In genomic region chr19:55654833-55655647, GRCh38 we compare ENCODE assay signal across 1 cellular context.
TF ChIP-seq lines count a peak whose summit lies in the region.

U2AF2 (plus strand) TSS chr19:55655035; CDS start chr19:55655105, 70 bp downstream.

TF ChIP-seq in K562, 482 proteins besides CTCF, POLR2A, EP300 and RAD21 (continued from another document and continues in another):
- TF ChIP-seq REST (CRISPR knock-in tag; IDR thresholded peaks at IDR 0.05; ENCODE audit: low read depth) (peak; percentile 84), ZNF197 (CRISPR knock-in tag; IDR thresholded peaks at IDR 0.05; ENCODE audit: low read depth) (no peak), ZNF212 (CRISPR knock-in tag; IDR thresholded peaks at IDR 0.05) (no peak), KAT8 (IDR thresholded peaks at IDR 0.05; ENCODE audit: low read depth) (no peak), LARP7 (IDR thresholded peaks at IDR 0.05) (no peak), ZNF512 (tag; IDR thresholded peaks at IDR 0.05) (no peak), ELF2 (CRISPR knock-in tag; IDR thresholded peaks at IDR 0.05) (peak; percentile 68; the same call in 1 of the 2 replicates), CBX5 (IDR thresholded peaks at IDR 0.05; ENCODE audit: borderline replicate concordance, low read depth) (no peak), ZFP91 (CRISPR knock-in tag; IDR thresholded peaks at IDR 0.05) (no peak), KLF16 (IDR thresholded peaks at IDR 0.05) (no peak), MNT (conservative IDR thresholded peaks at IDR 0.05) (peak; percentile 98 to 99), ID3 (CRISPR knock-in tag; IDR thresholded peaks at IDR 0.05) (no peak), ID3 (tag; IDR thresholded peaks at IDR 0.05) (peak; percentile 85), POLR2B (IDR thresholded peaks at IDR 0.05; ENCODE audit: low read depth, partially characterized antibody) (peak; percentile 82), ZNF23 (CRISPR knock-in tag; IDR thresholded peaks at IDR 0.05) (no peak), POLR2AphosphoS5 (IDR thresholded peaks at IDR 0.05; ENCODE audit: control insufficient read depth, insufficient read depth, low read depth, low read length) (peak; percentile 75), ATF4 (CRISPR knock-in tag; IDR thresholded peaks at IDR 0.05) (no peak; the same call in 1 of the 2 replicates), ZNF165 (CRISPR knock-in tag; IDR thresholded peaks at IDR 0.05; ENCODE audit: borderline replicate concordance) (0 out of 2 replicates have a peak, but pooled peaks have one; percentile 11), TARDBP (IDR thresholded peaks at IDR 0.05) (0 out of 2 replicates have a peak, but pooled peaks have one; percentile 44), E2F6 (IDR thresholded peaks at IDR 0.05; ENCODE audit: borderline replicate concordance in 1 of 2, extremely low read depth in 1 of 2, insufficient read depth in 1 of 2, insufficient read length in 1 of 2, low read depth in 1 of 2, low read length in 1 of 2, poor library complexity in 1 of 2, severe bottlenecking in 1 of 2) (peak; percentile 90 to 93), RFX7 (CRISPR knock-in tag; IDR thresholded peaks at IDR 0.05) (no peak), JUNB (CRISPR knock-in tag; conservative IDR thresholded peaks at IDR 0.05) (no peak), CHD7 (IDR thresholded peaks at IDR 0.05; ENCODE audit: low read depth, low read length) (no peak), RBM15 (IDR thresholded peaks at IDR 0.05; ENCODE audit: insufficient read depth, low read length) (no peak), ZNF282 (CRISPR knock-in tag; IDR thresholded peaks at IDR 0.05) (peak; percentile 81; the same call in 1 of the 2 replicates), MTF1 (CRISPR knock-in tag; IDR thresholded peaks at IDR 0.05; ENCODE audit: borderline replicate concordance) (no peak), SAFB (IDR thresholded peaks at IDR 0.05; ENCODE audit: borderline replicate concordance, low read depth, low read length) (peak; percentile 53; the same call in 1 of the 2 replicates)
